ENCODE assay signal across 1 cellular context in the genomic region with DNA sequence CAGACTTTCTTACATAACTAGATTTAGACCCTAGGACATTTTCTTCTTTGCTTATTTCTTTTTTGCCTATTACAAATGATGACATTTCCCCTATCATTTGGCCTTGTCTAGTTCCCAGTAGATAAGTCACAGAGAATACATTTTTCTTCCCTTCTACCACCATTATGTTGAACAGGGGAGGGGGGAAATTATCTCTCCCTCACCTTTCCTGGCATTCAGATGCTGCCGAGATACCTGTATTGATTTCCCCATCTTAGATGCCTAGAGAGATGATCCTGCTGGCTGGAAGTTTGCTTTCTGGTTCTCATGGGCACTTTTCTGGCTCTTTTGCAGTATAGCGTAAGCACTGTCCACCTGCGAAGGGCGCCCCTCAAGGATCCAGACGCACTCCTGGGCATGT.
TF ChIP-seq lines count a peak whose summit lies in the region.

No MANE protein-coding gene starts in this region.

TF ChIP-seq in GM23338, 12 proteins besides CTCF, POLR2A, EP300 and RAD21 (continued from another document):
- TF ChIP-seq, protein P1, sequence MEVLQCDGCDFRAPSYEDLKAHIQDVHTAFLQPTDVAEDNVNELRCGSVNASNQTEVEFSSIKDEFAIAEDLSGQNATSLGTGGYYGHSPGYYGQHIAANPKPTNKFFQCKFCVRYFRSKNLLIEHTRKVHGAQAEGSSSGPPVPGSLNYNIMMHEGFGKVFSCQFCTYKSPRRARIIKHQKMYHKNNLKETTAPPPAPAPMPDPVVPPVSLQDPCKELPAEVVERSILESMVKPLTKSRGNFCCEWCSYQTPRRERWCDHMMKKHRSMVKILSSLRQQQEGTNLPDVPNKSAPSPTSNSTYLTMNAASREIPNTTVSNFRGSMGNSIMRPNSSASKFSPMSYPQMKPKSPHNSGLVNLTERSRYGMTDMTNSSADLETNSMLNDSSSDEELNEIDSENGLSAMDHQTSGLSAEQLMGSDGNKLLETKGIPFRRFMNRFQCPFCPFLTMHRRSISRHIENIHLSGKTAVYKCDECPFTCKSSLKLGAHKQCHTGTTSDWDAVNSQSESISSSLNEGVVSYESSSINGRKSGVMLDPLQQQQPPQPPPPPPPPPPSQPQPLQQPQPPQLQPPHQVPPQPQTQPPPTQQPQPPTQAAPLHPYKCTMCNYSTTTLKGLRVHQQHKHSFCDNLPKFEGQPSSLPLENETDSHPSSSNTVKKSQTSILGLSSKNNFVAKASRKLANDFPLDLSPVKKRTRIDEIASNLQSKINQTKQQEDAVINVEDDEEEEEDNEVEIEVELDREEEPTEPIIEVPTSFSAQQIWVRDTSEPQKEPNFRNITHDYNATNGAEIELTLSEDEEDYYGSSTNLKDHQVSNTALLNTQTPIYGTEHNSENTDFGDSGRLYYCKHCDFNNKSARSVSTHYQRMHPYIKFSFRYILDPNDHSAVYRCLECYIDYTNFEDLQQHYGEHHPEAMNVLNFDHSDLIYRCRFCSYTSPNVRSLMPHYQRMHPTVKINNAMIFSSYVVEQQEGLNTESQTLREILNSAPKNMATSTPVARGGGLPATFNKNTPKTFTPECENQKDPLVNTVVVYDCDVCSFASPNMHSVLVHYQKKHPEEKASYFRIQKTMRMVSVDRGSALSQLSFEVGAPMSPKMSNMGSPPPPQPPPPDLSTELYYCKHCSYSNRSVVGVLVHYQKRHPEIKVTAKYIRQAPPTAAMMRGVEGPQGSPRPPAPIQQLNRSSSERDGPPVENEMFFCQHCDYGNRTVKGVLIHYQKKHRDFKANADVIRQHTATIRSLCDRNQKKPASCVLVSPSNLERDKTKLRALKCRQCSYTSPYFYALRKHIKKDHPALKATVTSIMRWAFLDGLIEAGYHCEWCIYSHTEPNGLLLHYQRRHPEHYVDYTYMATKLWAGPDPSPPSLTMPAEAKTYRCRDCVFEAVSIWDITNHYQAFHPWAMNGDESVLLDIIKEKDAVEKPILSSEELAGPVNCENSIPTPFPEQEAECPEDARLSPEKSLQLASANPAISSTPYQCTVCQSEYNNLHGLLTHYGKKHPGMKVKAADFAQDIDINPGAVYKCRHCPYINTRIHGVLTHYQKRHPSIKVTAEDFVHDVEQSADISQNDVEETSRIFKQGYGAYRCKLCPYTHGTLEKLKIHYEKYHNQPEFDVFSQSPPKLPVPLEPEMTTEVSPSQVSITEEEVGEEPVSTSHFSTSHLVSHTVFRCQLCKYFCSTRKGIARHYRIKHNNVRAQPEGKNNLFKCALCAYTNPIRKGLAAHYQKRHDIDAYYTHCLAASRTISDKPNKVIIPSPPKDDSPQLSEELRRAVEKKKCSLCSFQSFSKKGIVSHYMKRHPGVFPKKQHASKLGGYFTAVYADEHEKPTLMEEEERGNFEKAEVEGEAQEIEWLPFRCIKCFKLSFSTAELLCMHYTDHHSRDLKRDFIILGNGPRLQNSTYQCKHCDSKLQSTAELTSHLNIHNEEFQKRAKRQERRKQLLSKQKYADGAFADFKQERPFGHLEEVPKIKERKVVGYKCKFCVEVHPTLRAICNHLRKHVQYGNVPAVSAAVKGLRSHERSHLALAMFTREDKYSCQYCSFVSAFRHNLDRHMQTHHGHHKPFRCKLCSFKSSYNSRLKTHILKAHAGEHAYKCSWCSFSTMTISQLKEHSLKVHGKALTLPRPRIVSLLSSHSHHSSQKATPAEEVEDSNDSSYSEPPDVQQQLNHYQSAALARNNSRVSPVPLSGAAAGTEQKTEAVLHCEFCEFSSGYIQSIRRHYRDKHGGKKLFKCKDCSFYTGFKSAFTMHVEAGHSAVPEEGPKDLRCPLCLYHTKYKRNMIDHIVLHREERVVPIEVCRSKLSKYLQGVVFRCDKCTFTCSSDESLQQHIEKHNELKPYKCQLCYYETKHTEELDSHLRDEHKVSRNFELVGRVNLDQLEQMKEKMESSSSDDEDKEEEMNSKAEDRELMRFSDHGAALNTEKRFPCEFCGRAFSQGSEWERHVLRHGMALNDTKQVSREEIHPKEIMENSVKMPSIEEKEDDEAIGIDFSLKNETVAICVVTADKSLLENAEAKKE (CRISPR knock-in tag; IDR thresholded peaks at IDR 0.05) = no peak
- TF ChIP-seq EZH2 (IDR thresholded peaks at IDR 0.05; ENCODE audit: low read depth, unreplicated experiment) (no peak), ZNF331 (CRISPR knock-in tag; IDR thresholded peaks at IDR 0.05; ENCODE audit: low read depth) (no peak), CREB1 (CRISPR knock-in tag; IDR thresholded peaks at IDR 0.05; ENCODE audit: low read depth) (no peak), EZH2phosphoT487 (IDR thresholded peaks at IDR 0.05; ENCODE audit: unreplicated experiment) (no peak)
- TF ChIP-seq, protein P2, sequence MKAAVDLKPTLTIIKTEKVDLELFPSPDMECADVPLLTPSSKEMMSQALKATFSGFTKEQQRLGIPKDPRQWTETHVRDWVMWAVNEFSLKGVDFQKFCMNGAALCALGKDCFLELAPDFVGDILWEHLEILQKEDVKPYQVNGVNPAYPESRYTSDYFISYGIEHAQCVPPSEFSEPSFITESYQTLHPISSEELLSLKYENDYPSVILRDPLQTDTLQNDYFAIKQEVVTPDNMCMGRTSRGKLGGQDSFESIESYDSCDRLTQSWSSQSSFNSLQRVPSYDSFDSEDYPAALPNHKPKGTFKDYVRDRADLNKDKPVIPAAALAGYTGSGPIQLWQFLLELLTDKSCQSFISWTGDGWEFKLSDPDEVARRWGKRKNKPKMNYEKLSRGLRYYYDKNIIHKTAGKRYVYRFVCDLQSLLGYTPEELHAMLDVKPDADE (IDR thresholded peaks at IDR 0.05) = no peak
TF ChIP-seq in GM23338: peak in this region for 0.
